Comparison of ENCODE assay signal across 17 cellular contexts in the genomic region with DNA sequence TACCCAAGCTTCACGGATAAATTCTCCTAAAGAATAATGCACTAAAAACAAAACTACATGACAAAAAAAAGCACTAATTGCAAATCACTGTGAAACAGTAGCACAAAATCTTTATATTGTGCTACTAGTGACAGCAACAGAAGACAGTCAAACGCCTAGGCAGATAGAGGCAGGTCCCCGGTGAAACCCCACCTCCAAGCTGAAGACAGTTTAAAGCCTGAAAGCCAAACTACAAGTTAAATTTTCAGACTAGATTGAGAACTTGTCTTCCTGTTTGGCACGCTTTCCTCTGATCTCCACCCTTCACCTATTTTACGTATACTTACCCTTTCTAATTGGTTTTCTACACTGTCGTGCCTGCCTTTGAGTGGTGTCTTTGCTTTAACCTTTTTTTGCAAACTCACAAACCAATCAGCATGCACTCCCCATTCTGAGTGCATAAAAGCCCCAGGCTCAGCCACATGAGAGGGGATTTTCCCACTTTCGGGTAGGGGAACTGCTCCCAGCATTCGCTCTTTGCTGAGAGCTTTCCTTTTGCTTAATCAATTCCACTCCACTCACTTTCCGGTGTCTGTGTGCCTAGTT. TPM values are rescaled to one million over a fixed set of nuclear protein-coding genes. Genes with fewer than 3 reads are reported as not detected.
DNase-seq lines count a peak whose midpoint lies in the region; ATAC-seq, FAIRE-seq and TF ChIP-seq lines count a peak whose summit lies in the region.
"Had no signal": no experiment of that assay in that cellular context is flagged by ENCODE, and none has a peak within 500 bp of the region (broad histone marks: within the 10 kb centered on the region; RNA-seq: fewer than 3 reads in every experiment).

No MANE protein-coding gene starts in this region.

- intact Hi-C loops in esophagus muscularis mucosa (cut with DNase I): loop anchor here (5.0 kb wide), 2 partner anchors 113 to 133 kb away; no protein-coding TSS in a partner anchor
- intact Hi-C loops in activated T-helper 2 cell treated with anti-CD3 and anti-CD28 coated beads, Interferon-gamma antibody, Interleukin-2, Interleukin-4, amounts not matched to agents 10 μg/mL and 5 μg/mL and 100 μg/mL, durations not matched to agents 14 hours and 24 hours and 36 hours (cut with micrococcal nuclease): no loop called here

- peak overlapping the region in 1 of 11 experiments; percentile 6; a peak in 2 of 22 replicates for H3K27ac ChIP-seq in BLaER1 treated with 17β-estradiol and CSF1 and Interleukin-3, amounts not matched to agents 10 nM and 100 nM
- no peak overlapping the region for H3K27ac ChIP-seq in esophagus muscularis mucosa (replicated peaks in 1 of 4)
- H3K27ac ChIP-seq: epithelial cell of prostate, right lobe of liver, uterus had no signal

- H3K9me3 Mint-ChIP-seq in activated T-cell treated with anti-CD3 and anti-CD28 coated beads, Interleukin-2, amount 50 U/mL, for 72 hours: no peaks in the 10 kb centered on the region
- peaks cover 2% of the 10 kb centered on the region for H3K9me3 Mint-ChIP-seq in glutamatergic neuron (ENCODE audit: unreplicated experiment)
- no peaks in the 10 kb centered on the region for H3K9me3 Mint-ChIP-seq in activated T-helper 2 cell treated with anti-CD3 and anti-CD28 coated beads, Interferon-gamma antibody, Interleukin-2, Interleukin-4, amounts not matched to agents 10 μg/mL and 5 μg/mL and 100 μg/mL, durations not matched to agents 14 hours and 24 hours and 36 hours

- DNase-seq in GM12891 (ENCODE audit: insufficient read length, low spot score): no peak
- DNase-seq in activated T-cell treated with anti-CD3 and anti-CD28 coated beads, Interleukin-2, amount 50 U/mL, for 72 hours: peak; percentile 16 to 29
- peak; percentile 37 for DNase-seq in esophagus muscularis mucosa (ENCODE audit: extremely low spot score)
- DNase-seq in erythroblast (lab: John Stamatoyannopoulos, UW): no peak
- DNase-seq in glutamatergic neuron: no peak
- no peak for DNase-seq in NCI-H1105 treated with DMSO at 0.1 percent for 48 hours (lab: John Stamatoyannopoulos, UW)
- no peak for DNase-seq in activated T-helper 2 cell treated with anti-CD3 and anti-CD28 coated beads, Interferon-gamma antibody, Interleukin-2, Interleukin-4, amounts not matched to agents 10 μg/mL and 5 μg/mL and 100 μg/mL, durations not matched to agents 14 hours and 24 hours and 36 hours (ENCODE audit: low spot score)
- DNase-seq: AML-193; amygdala; mesendoderm; right lobe of liver; RPMI8226; stimulated activated naive B cell treated with anti-CD40 and anti-IgM and Interleukin-4, amounts not matched to agents 10 μg/mL and 1 μg/mL and 100 μg/mL, for 72 hours; uterus had no signal

- peaks cover 16% of the 10 kb centered on the region for H3K27me3 Mint-ChIP-seq in activated T-cell treated with anti-CD3 and anti-CD28 coated beads, Interleukin-2, amount 50 U/mL, for 72 hours (ENCODE audit: low read depth)
- peaks cover 4% of the 10 kb centered on the region for H3K27me3 Mint-ChIP-seq in glutamatergic neuron (ENCODE audit: unreplicated experiment)
- H3K27me3 Mint-ChIP-seq in activated T-helper 2 cell treated with anti-CD3 and anti-CD28 coated beads, Interferon-gamma antibody, Interleukin-2, Interleukin-4, amounts not matched to agents 10 μg/mL and 5 μg/mL and 100 μg/mL, durations not matched to agents 14 hours and 24 hours and 36 hours (ENCODE audit: low read depth): peaks cover 20% of the 10 kb centered on the region
- H3K27me3 Mint-ChIP-seq: stimulated activated naive B cell treated with anti-CD40 and anti-IgM and Interleukin-4, amounts not matched to agents 10 μg/mL and 1 μg/mL and 100 μg/mL, for 72 hours had no signal

- ATAC-seq in activated T-cell treated with anti-CD3 and anti-CD28 coated beads, Interleukin-2, amount 50 U/mL, for 72 hours (replicated peaks in 1 of 2): no peak
- ATAC-seq: GM23338; right lobe of liver; stimulated activated naive B cell treated with anti-CD40 and anti-IgM and Interleukin-4, amounts not matched to agents 10 μg/mL and 1 μg/mL and 100 μg/mL, for 72 hours had no signal

- H3K36me3 Mint-ChIP-seq in activated T-cell treated with anti-CD3 and anti-CD28 coated beads, Interleukin-2, amount 50 U/mL, for 72 hours (ENCODE audit: insufficient read depth in 2 of 2): peaks cover 2 to 5% of the 10 kb centered on the region in 2 donors
- H3K36me3 Mint-ChIP-seq in glutamatergic neuron (ENCODE audit: unreplicated experiment): peaks cover 8% of the 10 kb centered on the region
- peaks cover 1% of the 10 kb centered on the region for H3K36me3 Mint-ChIP-seq in activated T-helper 2 cell treated with anti-CD3 and anti-CD28 coated beads, Interferon-gamma antibody, Interleukin-2, Interleukin-4, amounts not matched to agents 10 μg/mL and 5 μg/mL and 100 μg/mL, durations not matched to agents 14 hours and 24 hours and 36 hours (ENCODE audit: low read depth)

- H3K27me3 ChIP-seq in BLaER1 treated with 17β-estradiol and CSF1 and Interleukin-3, amounts not matched to agents 10 nM and 100 nM: no peaks in the 10 kb centered on the region
- no peaks in the 10 kb centered on the region for H3K27me3 ChIP-seq in esophagus muscularis mucosa
- H3K27me3 ChIP-seq: right lobe of liver, uterus had no signal

- 96% methylated on average over 9 of the region's 9 CpGs for WGBS in esophagus muscularis mucosa

- peaks cover 31 to 64% (median 39%) of the 10 kb centered on the region in 10 experiments for H3K4me1 ChIP-seq in BLaER1 treated with 17β-estradiol and CSF1 and Interleukin-3, amounts not matched to agents 10 nM and 100 nM
- peaks cover 0 to 14% (median 10%) of the 10 kb centered on the region in 4 donors for H3K4me1 ChIP-seq in esophagus muscularis mucosa
- H3K4me1 ChIP-seq: uterus had no signal

- peaks cover 0 to 28% (median 5%) of the 10 kb centered on the region in 11 experiments; a peak in 9 of 22 replicates for H3K36me3 ChIP-seq in BLaER1 treated with 17β-estradiol and CSF1 and Interleukin-3, amounts not matched to agents 10 nM and 100 nM
- H3K36me3 ChIP-seq in esophagus muscularis mucosa: no peaks in the 10 kb centered on the region
- H3K36me3 ChIP-seq: right lobe of liver, uterus had no signal

- no peak for TF ChIP-seq EP300 in esophagus muscularis mucosa (IDR thresholded peaks at IDR 0.05)

- H3K27ac Mint-ChIP-seq in activated T-cell treated with anti-CD3 and anti-CD28 coated beads, Interleukin-2, amount 50 U/mL, for 72 hours: no peak overlapping the region
- H3K27ac Mint-ChIP-seq in glutamatergic neuron (ENCODE audit: unreplicated experiment): no peak overlapping the region
- no peak overlapping the region for H3K27ac Mint-ChIP-seq in activated T-helper 2 cell treated with anti-CD3 and anti-CD28 coated beads, Interferon-gamma antibody, Interleukin-2, Interleukin-4, amounts not matched to agents 10 μg/mL and 5 μg/mL and 100 μg/mL, durations not matched to agents 14 hours and 24 hours and 36 hours
- H3K27ac Mint-ChIP-seq: GM23338; stimulated activated naive B cell treated with anti-CD40 and anti-IgM and Interleukin-4, amounts not matched to agents 10 μg/mL and 1 μg/mL and 100 μg/mL, for 72 hours had no signal

- H3K4me3 ChIP-seq in BLaER1 treated with 17β-estradiol and CSF1 and Interleukin-3, amounts not matched to agents 10 nM and 100 nM: peak overlapping the region in 3 of 10 experiments; percentile 43 to 92 (median 84); a peak in 4 of 20 replicates
- H3K4me3 ChIP-seq in esophagus muscularis mucosa: no peak overlapping the region
- H3K4me3 ChIP-seq: GM23338, right lobe of liver, uterus had no signal

- peak overlapping the region; percentile 25 to 39 for H3K4me3 Mint-ChIP-seq in activated T-cell treated with anti-CD3 and anti-CD28 coated beads, Interleukin-2, amount 50 U/mL, for 72 hours
- no peak overlapping the region for H3K4me3 Mint-ChIP-seq in glutamatergic neuron (ENCODE audit: unreplicated experiment)
- no peak overlapping the region for H3K4me3 Mint-ChIP-seq in activated T-helper 2 cell treated with anti-CD3 and anti-CD28 coated beads, Interferon-gamma antibody, Interleukin-2, Interleukin-4, amounts not matched to agents 10 μg/mL and 5 μg/mL and 100 μg/mL, durations not matched to agents 14 hours and 24 hours and 36 hours (ENCODE audit: low read depth)
- H3K4me3 Mint-ChIP-seq: GM23338; stimulated activated naive B cell treated with anti-CD40 and anti-IgM and Interleukin-4, amounts not matched to agents 10 μg/mL and 1 μg/mL and 100 μg/mL, for 72 hours had no signal

- H3K4me2 ChIP-seq in BLaER1 treated with 17β-estradiol and CSF1 and Interleukin-3, amounts not matched to agents 10 nM and 100 nM: peak overlapping the region in 7 of 11 experiments; percentile 5 to 93 (median 78); a peak in 8 of 22 replicates
- H3K4me2 ChIP-seq: GM23338 had no signal

- TF ChIP-seq POLR2A in GM12891 (IDR thresholded peaks at IDR 0.05; ENCODE audit: low read depth, low read length) (no peak), esophagus muscularis mucosa (IDR thresholded peaks at IDR 0.05; ENCODE audit: low read depth) (no peak), erythroblast (IDR thresholded peaks at IDR 0.05; ENCODE audit: low read length) (no peak)

- H3K9ac ChIP-seq in BLaER1 treated with 17β-estradiol and CSF1 and Interleukin-3, amounts not matched to agents 10 nM and 100 nM: 0 out of 22 replicates have a peak overlapping the region, but pooled peaks of 1 of the 11 experiments have one; percentile 98

- H3K4me1 Mint-ChIP-seq in activated T-cell treated with anti-CD3 and anti-CD28 coated beads, Interleukin-2, amount 50 U/mL, for 72 hours (ENCODE audit: low read depth): peaks cover 53% of the 10 kb centered on the region
- H3K4me1 Mint-ChIP-seq in glutamatergic neuron (ENCODE audit: low read depth, unreplicated experiment): peaks cover 7% of the 10 kb centered on the region
- H3K4me1 Mint-ChIP-seq in activated T-helper 2 cell treated with anti-CD3 and anti-CD28 coated beads, Interferon-gamma antibody, Interleukin-2, Interleukin-4, amounts not matched to agents 10 μg/mL and 5 μg/mL and 100 μg/mL, durations not matched to agents 14 hours and 24 hours and 36 hours (ENCODE audit: low read depth): peaks cover 17% of the 10 kb centered on the region

- FAIRE-seq in GM12891 (lab: Jason Lieb, UNC): no peak

- peaks cover under 1 to 9% (median 5%) of the 10 kb centered on the region in 11 experiments; a peak in 15 of 22 replicates for H4K20me1 ChIP-seq in BLaER1 treated with 17β-estradiol and CSF1 and Interleukin-3, amounts not matched to agents 10 nM and 100 nM

- TF ChIP-seq CTCF in esophagus muscularis mucosa (IDR thresholded peaks at IDR 0.05) (no peak), glutamatergic neuron (IDR thresholded peaks at IDR 0.05; ENCODE audit: partially characterized antibody, unreplicated experiment) (no peak)

- peaks cover 31 to 56% (median 49%) of the 10 kb centered on the region in 11 experiments for H3K9me3 ChIP-seq in BLaER1 treated with 17β-estradiol and CSF1 and Interleukin-3, amounts not matched to agents 10 nM and 100 nM (replicated peaks in 1 of 11)
- no peaks in the 10 kb centered on the region for H3K9me3 ChIP-seq in esophagus muscularis mucosa
- H3K9me3 ChIP-seq: right lobe of liver, uterus had no signal

RNA-seq across cellular contexts. Expression of a gene that starts 3.6 kb away (rescaled TPM):
- 11.0 TPM for polyA plus RNA-seq in GM12891 (2012; ENCODE audit: low read depth, missing spikeins)
- total RNA-seq in activated T-cell treated with anti-CD3 and anti-CD28 coated beads, Interleukin-2, amount 50 U/mL, for 72 hours: 10 to 100 TPM; 31.3 to 44.3 TPM
- total RNA-seq in esophagus muscularis mucosa: 10 to 100 TPM; 43.8 to 86.3 (median 50.9) TPM
- total RNA-seq in glutamatergic neuron (ENCODE audit: unreplicated experiment): 78.8 TPM
- total RNA-seq in activated T-helper 2 cell treated with anti-CD3 and anti-CD28 coated beads, Interferon-gamma antibody, Interleukin-2, Interleukin-4, amounts not matched to agents 10 μg/mL and 5 μg/mL and 100 μg/mL, durations not matched to agents 14 hours and 24 hours and 36 hours: 35.2 and 37.9 TPM in 2 replicates

Comparison
In these comparisons a context has a peak if more than half of its experiments do, and no peak if none do; other contexts are left out.
1. DNase-seq: peak in activated T-cell treated with anti-CD3 and anti-CD28 coated beads, Interleukin-2, amount 50 U/mL, for 72 hours (2 of 2) and esophagus muscularis mucosa (single experiment); none in GM12891 (single experiment), erythroblast (0 of 2), glutamatergic neuron (single experiment), NCI-H1105 treated with DMSO at 0.1 percent for 48 hours (single experiment) and activated T-helper 2 cell treated with anti-CD3 and anti-CD28 coated beads, Interferon-gamma antibody, Interleukin-2, Interleukin-4, amounts not matched to agents 10 μg/mL and 5 μg/mL and 100 μg/mL, durations not matched to agents 14 hours and 24 hours and 36 hours (single experiment).
2. H3K4me3 Mint-ChIP-seq: peak in activated T-cell treated with anti-CD3 and anti-CD28 coated beads, Interleukin-2, amount 50 U/mL, for 72 hours (2 of 2); none in glutamatergic neuron (single experiment) and activated T-helper 2 cell treated with anti-CD3 and anti-CD28 coated beads, Interferon-gamma antibody, Interleukin-2, Interleukin-4, amounts not matched to agents 10 μg/mL and 5 μg/mL and 100 μg/mL, durations not matched to agents 14 hours and 24 hours and 36 hours (single experiment).